ENCODE assay signal across 8 cellular contexts in the genomic region with DNA sequence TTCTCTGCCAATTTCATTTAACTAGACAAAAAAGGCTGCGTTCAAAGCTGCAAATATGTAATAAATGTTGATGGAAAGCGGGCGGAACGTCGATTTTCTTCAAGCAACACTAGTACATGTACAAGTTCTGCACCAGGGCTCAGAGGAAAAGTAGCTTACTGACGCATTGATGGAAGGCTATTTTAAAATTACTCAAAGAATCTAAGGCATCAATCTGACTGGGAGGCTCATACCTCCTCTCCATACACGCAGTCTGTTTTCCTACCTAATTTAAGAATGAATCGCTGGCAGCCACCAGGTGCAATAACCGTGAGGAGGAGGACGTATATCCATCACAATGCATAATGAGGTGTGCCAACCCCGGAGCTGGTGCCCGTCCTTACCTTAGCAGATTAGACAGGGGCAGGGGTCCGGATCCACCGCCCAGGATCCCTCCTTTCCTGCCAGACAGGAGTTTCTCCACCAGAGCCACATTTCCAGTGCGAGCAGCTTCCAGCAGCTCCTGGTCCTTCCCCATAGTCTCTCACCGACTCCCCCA. TPM values are rescaled to one million over a fixed set of nuclear protein-coding genes. Genes with fewer than 3 reads are reported as not detected.
A peak's percentile ranks its signal among the peaks of the same experiment; 100 is the strongest.
DNase-seq lines count a peak whose midpoint lies in the region; ATAC-seq and TF ChIP-seq lines count a peak whose summit lies in the region.

No MANE protein-coding gene starts in this region.

- peak overlapping the region; percentile 79 for H3K4me3 Mint-ChIP-seq in Calu3 (ENCODE audit: low read depth, unreplicated experiment)

- no peaks in the 10 kb centered on the region for H3K9me3 ChIP-seq in ectodermal cell (ENCODE audit: control insufficient read depth, low read length)
- H3K9me3 ChIP-seq in neural cell (ENCODE audit: low read length), result no peaks in the 10 kb centered on the region

- CTCF ChIA-PET in Calu3 (lab: Charles Lee), result interaction anchor here (0.7 kb wide), 3 partner anchors 71 to 1847 kb away, joined by 3 to 6 read pairs (median 3); a partner anchor contains a TSS

- H3K27me3 ChIP-seq in ectodermal cell (ENCODE audit: control insufficient read depth, insufficient read depth, low read length, poor library complexity, severe bottlenecking) (peaks cover 36% of the 10 kb centered on the region), neural cell (ENCODE audit: insufficient read depth, low read depth, low read length) (no peaks in the 10 kb centered on the region)

- no peaks in the 10 kb centered on the region for H3K9me2 ChIP-seq in neural cell (ENCODE audit: insufficient read depth, low read length)

- no peak for TF ChIP-seq CTCF in Calu3 (IDR thresholded peaks at IDR 0.05; ENCODE audit: unreplicated experiment)
- TF ChIP-seq CTCF in neural cell (IDR thresholded peaks at IDR 0.05; ENCODE audit: poor library complexity, severe bottlenecking), result no peak

- peaks cover 8% of the 10 kb centered on the region for H3K4me1 Mint-ChIP-seq in Calu3 (ENCODE audit: low read depth, unreplicated experiment)

- TF ChIP-seq EP300 in neural cell (conservative IDR thresholded peaks at IDR 0.05; ENCODE audit: poor library complexity, severe bottlenecking), result no peak

- H3K4me1 ChIP-seq in ectodermal cell (ENCODE audit: control insufficient read depth, insufficient read depth, low read length), result peaks cover 9% of the 10 kb centered on the region

- BruUV-seq in Calu3 (replicated peaks; lab: Mats Ljungman, UMichigan), result no TSS peak

- peak overlapping the region; percentile 80 for H3K9ac ChIP-seq in neural cell (ENCODE audit: low read length)

- DNase-seq in Calu3 (no peak), NCI-H345 treated with DMSO at 0.1 percent for 48 hours (lab: John Stamatoyannopoulos, UW; ENCODE audit: unreplicated experiment) (peak; percentile 70), HPDE6-E6E7 (ENCODE audit: extremely low spot score) (no peak), SKM-1 treated with dmso at 0.1 percent for 144 hours (lab: John Stamatoyannopoulos, UW; ENCODE audit: unreplicated experiment) (no peak)

- H3K9me3 Mint-ChIP-seq in Calu3 (ENCODE audit: low read depth, unreplicated experiment), result no peaks in the 10 kb centered on the region

- H3K27ac ChIP-seq in ectodermal cell (ENCODE audit: insufficient read depth, low read depth, low read length, poor library complexity, severe bottlenecking) (no peak overlapping the region), neural cell (ENCODE audit: low read length) (peak overlapping the region; percentile 82)

- no peaks in the 10 kb centered on the region for H3K36me3 ChIP-seq in ectodermal cell (ENCODE audit: control insufficient read depth, insufficient read depth, low read length)
- no peaks in the 10 kb centered on the region for H3K36me3 ChIP-seq in neural cell (ENCODE audit: insufficient read depth, low read length)

- H3F3A ChIP-seq in neural cell (ENCODE audit: insufficient read depth, low read length, poor library complexity, severe bottlenecking), result peaks cover 9% of the 10 kb centered on the region

- peaks cover 18% of the 10 kb centered on the region for H3K27me3 Mint-ChIP-seq in Calu3 (ENCODE audit: unreplicated experiment)

- no peak overlapping the region for H2AFZ ChIP-seq in neural cell (ENCODE audit: low read depth, low read length)

- peak overlapping the region; percentile 97 for H3K4me2 ChIP-seq in neural cell (ENCODE audit: low read length)

- H3K27ac Mint-ChIP-seq in Calu3 (ENCODE audit: unreplicated experiment), result peak overlapping the region; percentile 46

- ATAC-seq in GM21381 (IDR thresholded peaks at IDR 0.05; ENCODE audit: unreplicated experiment) (no peak), GM18870 (IDR thresholded peaks at IDR 0.05; ENCODE audit: unreplicated experiment) (no peak)

- intact Hi-C loops in Calu3 (cut with micrococcal nuclease; ENCODE audit: unreplicated experiment), result loop anchor here (5.0 kb wide), 1 partner anchor 171 kb away; no protein-coding TSS in a partner anchor

- no peak for TF ChIP-seq RAD21 in neural cell (conservative IDR thresholded peaks at IDR 0.05)

- 38 to 44% methylated on average over 16 of the region's 16 CpGs for WGBS in ectodermal cell, 2 experiments

- peaks cover 11% of the 10 kb centered on the region for H3K79me2 ChIP-seq in neural cell (replicated peaks; ENCODE audit: insufficient read depth, low read length)

- H3K4me3 ChIP-seq in ectodermal cell (ENCODE audit: insufficient read depth, low read depth, low read length), result peak overlapping the region; percentile 54
- H3K4me3 ChIP-seq in neural cell (ENCODE audit: low read length), result peak overlapping the region; percentile 83

- no peaks in the 10 kb centered on the region for H4K20me1 ChIP-seq in neural cell (ENCODE audit: insufficient read depth)

- H3K36me3 Mint-ChIP-seq in Calu3 (ENCODE audit: insufficient read depth, unreplicated experiment), result peaks cover 17% of the 10 kb centered on the region

TF ChIP-seq in neural cell, 6 proteins besides CTCF, POLR2A, EP300 and RAD21:
- TF ChIP-seq POLR2AphosphoS5 (IDR thresholded peaks at IDR 0.05) (peak; percentile 5), TAF1 (IDR thresholded peaks at IDR 0.05; ENCODE audit: low read depth) (no peak), MXI1 (conservative IDR thresholded peaks at IDR 0.05; ENCODE audit: poor library complexity, severe bottlenecking) (peak; percentile 7)
- TF ChIP-seq, protein P1, sequence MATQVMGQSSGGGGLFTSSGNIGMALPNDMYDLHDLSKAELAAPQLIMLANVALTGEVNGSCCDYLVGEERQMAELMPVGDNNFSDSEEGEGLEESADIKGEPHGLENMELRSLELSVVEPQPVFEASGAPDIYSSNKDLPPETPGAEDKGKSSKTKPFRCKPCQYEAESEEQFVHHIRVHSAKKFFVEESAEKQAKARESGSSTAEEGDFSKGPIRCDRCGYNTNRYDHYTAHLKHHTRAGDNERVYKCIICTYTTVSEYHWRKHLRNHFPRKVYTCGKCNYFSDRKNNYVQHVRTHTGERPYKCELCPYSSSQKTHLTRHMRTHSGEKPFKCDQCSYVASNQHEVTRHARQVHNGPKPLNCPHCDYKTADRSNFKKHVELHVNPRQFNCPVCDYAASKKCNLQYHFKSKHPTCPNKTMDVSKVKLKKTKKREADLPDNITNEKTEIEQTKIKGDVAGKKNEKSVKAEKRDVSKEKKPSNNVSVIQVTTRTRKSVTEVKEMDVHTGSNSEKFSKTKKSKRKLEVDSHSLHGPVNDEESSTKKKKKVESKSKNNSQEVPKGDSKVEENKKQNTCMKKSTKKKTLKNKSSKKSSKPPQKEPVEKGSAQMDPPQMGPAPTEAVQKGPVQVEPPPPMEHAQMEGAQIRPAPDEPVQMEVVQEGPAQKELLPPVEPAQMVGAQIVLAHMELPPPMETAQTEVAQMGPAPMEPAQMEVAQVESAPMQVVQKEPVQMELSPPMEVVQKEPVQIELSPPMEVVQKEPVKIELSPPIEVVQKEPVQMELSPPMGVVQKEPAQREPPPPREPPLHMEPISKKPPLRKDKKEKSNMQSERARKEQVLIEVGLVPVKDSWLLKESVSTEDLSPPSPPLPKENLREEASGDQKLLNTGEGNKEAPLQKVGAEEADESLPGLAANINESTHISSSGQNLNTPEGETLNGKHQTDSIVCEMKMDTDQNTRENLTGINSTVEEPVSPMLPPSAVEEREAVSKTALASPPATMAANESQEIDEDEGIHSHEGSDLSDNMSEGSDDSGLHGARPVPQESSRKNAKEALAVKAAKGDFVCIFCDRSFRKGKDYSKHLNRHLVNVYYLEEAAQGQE (IDR thresholded peaks at IDR 0.05; ENCODE audit: borderline replicate concordance), result no peak

RNA-seq across cellular contexts. Expression of a gene that starts 0.9 kb away (rescaled TPM):
- total RNA-seq in Calu3 (2022), result 1.5 and 1.7 TPM in 2 replicates
- polyA plus RNA-seq in ectodermal cell (2013, experiment 1 of 4), result 3.5 TPM
- 3.1 TPM for polyA plus RNA-seq in ectodermal cell (2013, experiment 2 of 4)
- polyA plus RNA-seq in ectodermal cell (2013, experiment 3 of 4), result 3.3 TPM
- polyA plus RNA-seq in ectodermal cell (2013, experiment 4 of 4), result 2.4 TPM
- polyA plus RNA-seq in neural cell, result 65.6 and 67.3 TPM in 2 replicates
- 343 and 357 TPM in 2 replicates for polyA minus RNA-seq in neural cell
